Comparison of ENCODE assay signal across 1 cellular context in genomic region chr19:4057913-4058695, GRCh38.
A peak's percentile ranks its signal among the peaks of the same experiment; 100 is the strongest.
TF ChIP-seq lines count a peak whose summit lies in the region.

No MANE protein-coding gene starts in this region.

TF ChIP-seq in HepG2, 621 proteins besides CTCF, POLR2A, EP300 and RAD21 (continued from another document and continues in another):
- TF ChIP-seq ZNF281 (CRISPR knock-in tag; IDR thresholded peaks at IDR 0.05; ENCODE audit: borderline replicate concordance) (no peak; the same call in 1 of the 2 replicates), SRSF9 (IDR thresholded peaks at IDR 0.05; ENCODE audit: borderline replicate concordance, insufficient read depth, low read depth, low read length, poor library complexity, severe bottlenecking) (no peak), ZNF879 (CRISPR knock-in tag; IDR thresholded peaks at IDR 0.05) (no peak), PREB (CRISPR knock-in tag; IDR thresholded peaks at IDR 0.05) (no peak), ZNF782 (CRISPR knock-in tag; IDR thresholded peaks at IDR 0.05; ENCODE audit: borderline replicate concordance) (no peak), ZNF547 (CRISPR knock-in tag; IDR thresholded peaks at IDR 0.05) (peak; percentile 70), SSRP1 (CRISPR knock-in tag; IDR thresholded peaks at IDR 0.05) (peak; percentile 66), DNMT1 (CRISPR knock-in tag; IDR thresholded peaks at IDR 0.05) (no peak), ZNF674 (CRISPR knock-in tag; IDR thresholded peaks at IDR 0.05; ENCODE audit: low read depth) (no peak), NCOA2 (CRISPR knock-in tag; IDR thresholded peaks at IDR 0.05) (peak; percentile 36; the same call in 1 of the 2 replicates), NFE2L1 (CRISPR knock-in tag; IDR thresholded peaks at IDR 0.05; ENCODE audit: borderline replicate concordance) (no peak), KAT2B (IDR thresholded peaks at IDR 0.05; ENCODE audit: borderline replicate concordance, low read depth, low read length) (no peak), KLF9 (CRISPR knock-in tag; IDR thresholded peaks at IDR 0.05; ENCODE audit: low read depth) (0 out of 2 replicates have a peak, but pooled peaks have one; percentile 25), BRCA1 (CRISPR knock-in tag; IDR thresholded peaks at IDR 0.05) (no peak), NFKB2 (CRISPR knock-in tag; IDR thresholded peaks at IDR 0.05; ENCODE audit: borderline replicate concordance) (no peak), ZNF160 (CRISPR knock-in tag; IDR thresholded peaks at IDR 0.05) (no peak), ZBTB7B (CRISPR knock-in tag; IDR thresholded peaks at IDR 0.05) (peak; percentile 84), TERF1 (CRISPR knock-in tag; IDR thresholded peaks at IDR 0.05) (no peak), ZFX (CRISPR knock-in tag; IDR thresholded peaks at IDR 0.05; ENCODE audit: low read depth) (peak; percentile 96), ZNF280B (CRISPR knock-in tag; IDR thresholded peaks at IDR 0.05; ENCODE audit: borderline replicate concordance) (no peak; the same call in 1 of the 2 replicates), HIVEP1 (CRISPR knock-in tag; IDR thresholded peaks at IDR 0.05) (peak; percentile 89), ZMAT3 (CRISPR knock-in tag; conservative IDR thresholded peaks at IDR 0.05) (no peak), TIGD3 (CRISPR knock-in tag; IDR thresholded peaks at IDR 0.05; ENCODE audit: borderline replicate concordance) (no peak), PHF21A (CRISPR knock-in tag; IDR thresholded peaks at IDR 0.05) (peak; percentile 78; the same call in 1 of the 2 replicates), ZNF296 (CRISPR knock-in tag; conservative IDR thresholded peaks at IDR 0.05) (no peak), HOMEZ (CRISPR knock-in tag; IDR thresholded peaks at IDR 0.05; ENCODE audit: low read depth) (no peak), ARNT2 (CRISPR knock-in tag; IDR thresholded peaks at IDR 0.05; ENCODE audit: low read depth) (0 out of 2 replicates have a peak, but pooled peaks have one; percentile 46), ATF7 (IDR thresholded peaks at IDR 0.05) (no peak), ATF7 (CRISPR knock-in tag; IDR thresholded peaks at IDR 0.05) (no peak), ELF1 (CRISPR knock-in tag; IDR thresholded peaks at IDR 0.05) (no peak), CREM (IDR thresholded peaks at IDR 0.05) (0 out of 2 replicates have a peak, but pooled peaks have one; percentile 19), CREM (CRISPR knock-in tag; IDR thresholded peaks at IDR 0.05) (no peak), FLYWCH1 (CRISPR knock-in tag; IDR thresholded peaks at IDR 0.05) (no peak), HNRNPLL (IDR thresholded peaks at IDR 0.05; ENCODE audit: low read depth, low read length, poor library complexity, severe bottlenecking) (no peak), NCOR1 (IDR thresholded peaks at IDR 0.05; ENCODE audit: borderline replicate concordance, low read length) (peak; percentile 43; the same call in 1 of the 2 replicates), ZNF331 (CRISPR knock-in tag; IDR thresholded peaks at IDR 0.05) (no peak; the same call in 1 of the 2 replicates), ZFYVE20 (CRISPR knock-in tag; IDR thresholded peaks at IDR 0.05; ENCODE audit: borderline replicate concordance, low read depth) (no peak), PITX1 (CRISPR knock-in tag; IDR thresholded peaks at IDR 0.05) (peak; percentile 21; the same call in 1 of the 2 replicates), JUNB (CRISPR knock-in tag; IDR thresholded peaks at IDR 0.05; ENCODE audit: borderline replicate concordance) (peak; percentile 82), NCOA1 (CRISPR knock-in tag; IDR thresholded peaks at IDR 0.05) (peak; percentile 37; the same call in 1 of the 2 replicates), SAP130 (CRISPR knock-in tag; IDR thresholded peaks at IDR 0.05; ENCODE audit: low read depth) (peak; percentile 84), TBX2 (CRISPR knock-in tag; IDR thresholded peaks at IDR 0.05; ENCODE audit: borderline replicate concordance) (peak; percentile 74), MLLT10 (CRISPR knock-in tag; IDR thresholded peaks at IDR 0.05) (no peak), ATF1 (CRISPR knock-in tag; IDR thresholded peaks at IDR 0.05) (no peak), PRDM4 (CRISPR knock-in tag; IDR thresholded peaks at IDR 0.05; ENCODE audit: borderline replicate concordance) (no peak), NFAT5 (CRISPR knock-in tag; IDR thresholded peaks at IDR 0.05) (no peak), IRF2 (CRISPR knock-in tag; IDR thresholded peaks at IDR 0.05) (no peak), ZNF329 (CRISPR knock-in tag; IDR thresholded peaks at IDR 0.05; ENCODE audit: low read depth) (no peak), ZKSCAN1 (IDR thresholded peaks at IDR 0.05; ENCODE audit: low read length) (peak; percentile 62; the same call in 1 of the 2 replicates), ZNF616 (CRISPR knock-in tag; IDR thresholded peaks at IDR 0.05; ENCODE audit: low read depth) (no peak), ZNF484 (CRISPR knock-in tag; IDR thresholded peaks at IDR 0.05; ENCODE audit: borderline replicate concordance, low read depth) (no peak), ZNF740 (CRISPR knock-in tag; IDR thresholded peaks at IDR 0.05) (peak; percentile 50; the same call in 1 of the 2 replicates)
